ENCODE assay signal across 26 cellular contexts in the genomic region with DNA sequence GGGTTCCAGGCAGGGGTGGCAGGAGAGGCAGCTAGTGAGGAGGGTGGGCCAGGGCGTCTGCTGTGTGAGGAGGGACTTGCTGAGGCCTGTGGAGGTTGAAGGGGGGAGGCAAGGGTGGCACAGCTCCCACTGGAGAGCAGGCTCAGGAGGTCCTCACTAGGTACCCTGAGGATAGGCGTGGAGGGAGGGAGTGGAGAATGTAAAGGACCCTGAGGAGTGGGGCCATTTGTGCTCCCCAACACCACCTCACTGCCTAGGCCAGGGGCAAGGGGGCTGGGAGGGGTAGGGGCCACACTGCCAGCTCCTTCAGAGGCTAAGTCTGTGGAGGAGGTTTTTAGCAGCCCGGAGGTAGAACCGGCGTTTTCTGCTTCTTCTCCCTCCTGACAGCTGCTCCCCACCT.
"Had no signal": no experiment of that assay in that cellular context is flagged by ENCODE, and none has a peak within 500 bp of the region (broad histone marks: within the 10 kb centered on the region; RNA-seq: fewer than 3 reads in every experiment).

No MANE protein-coding gene starts in this region.

- ATAC-seq: pancreas, right cardiac atrium, sciatic nerve had no signal

- H3K27me3 Mint-ChIP-seq: stimulated activated naive CD8-positive, alpha-beta T cell treated with anti-CD3 and anti-CD28 coated beads, Interleukin-15, Interleukin-2, amounts not matched to agents 100 ng/mL and 50 ng/mL, for 24 hours had no signal

- H3K36me3 ChIP-seq: left ventricle myocardium inferior, pancreas, prostate gland, suprapubic skin, thoracic aorta, tibial artery, vagina had no signal

- H3K4me1 ChIP-seq: left ventricle myocardium inferior, pancreas, prostate gland, suprapubic skin, tibial artery, vagina had no signal

- H3K4me3 ChIP-seq: hepatocyte, left ventricle myocardium inferior, lung, pancreas, prostate gland, skin epidermis, suprapubic skin, thoracic aorta, tibial artery, vagina had no signal

- H3K79me2 ChIP-seq: hepatocyte had no signal

- H3K36me3 Mint-ChIP-seq: mesothelial cell of epicardium, naive B cell had no signal

- H3K4me2 ChIP-seq: hepatocyte had no signal

- H3K27ac ChIP-seq: hepatocyte, left ventricle myocardium inferior, pancreas, prostate gland, skin epidermis, suprapubic skin, thoracic aorta, tibial artery, vagina had no signal

- H3K27ac Mint-ChIP-seq: mesothelial cell of epicardium; naive B cell; nephron; stimulated activated naive CD8-positive, alpha-beta T cell treated with anti-CD3 and anti-CD28 coated beads, Interleukin-15, Interleukin-2, amounts not matched to agents 100 ng/mL and 50 ng/mL, for 24 hours had no signal

- FAIRE-seq: pancreas had no signal

- H3K4me1 Mint-ChIP-seq: mesothelial cell of epicardium, naive B cell, nephron had no signal

- H2AFZ ChIP-seq: hepatocyte had no signal

- H3K9me3 ChIP-seq: left ventricle myocardium inferior, pancreas, prostate gland, suprapubic skin, thoracic aorta, tibial artery, vagina had no signal

- H3K4me3 Mint-ChIP-seq: mesothelial cell of epicardium; naive B cell; nephron; neural crest cell; stimulated activated naive CD8-positive, alpha-beta T cell treated with anti-CD3 and anti-CD28 coated beads, Interleukin-15, Interleukin-2, amounts not matched to agents 100 ng/mL and 50 ng/mL, for 24 hours had no signal

- H3K9me3 Mint-ChIP-seq: mesothelial cell of epicardium; naive B cell; nephron; neural crest cell; stimulated activated naive CD8-positive, alpha-beta T cell treated with anti-CD3 and anti-CD28 coated beads, Interleukin-15, Interleukin-2, amounts not matched to agents 100 ng/mL and 50 ng/mL, for 24 hours had no signal

- DNase-seq: islet precursor cell; left ventricle myocardium inferior; mesendoderm; naive B cell; pancreas; retina; stimulated activated CD4-positive, alpha-beta T cell treated with anti-CD3 and anti-CD28 coated beads, Interleukin-12 subunit alpha, Interleukin-12 subunit beta, amount 100 ng/mL, for 4 hours; stimulated activated CD4-positive, alpha-beta T cell treated with anti-CD3 and anti-CD28 coated beads, Interleukin-15, amount 100 ng/mL, for 24 hours; stimulated activated CD4-positive, alpha-beta T cell treated with anti-CD3 and anti-CD28 coated beads, Interleukin-2, amount 100 ng/mL, for 24 hours; stimulated activated CD4-positive, alpha-beta T cell treated with anti-CD3 and anti-CD28 coated beads, Interleukin-4, amount 100 ng/mL, for 1 hour; stimulated activated naive CD4-positive, alpha-beta T cell; tibial artery; trophoblast cell had no signal

- H3K27me3 ChIP-seq: hepatocyte, pancreas, vagina had no signal
